Comparison of ENCODE assay signal across 8 cellular contexts in genomic region chr11:128776434-128777284, GRCh38.
A peak's percentile ranks its signal among the peaks of the same experiment; 100 is the strongest.
DNase-seq lines count a peak whose midpoint lies in the region; ATAC-seq and TF ChIP-seq lines count a peak whose summit lies in the region.

No MANE protein-coding gene starts in this region.

- H3K4me3 Mint-ChIP-seq in activated CD4-positive, alpha-beta memory T cell treated with anti-CD3 and anti-CD28 coated beads, Interleukin-2, amount 10 ng/mL, durations not matched to agents 7 days and 5 days, result no peak overlapping the region

- CTCF ChIA-PET in activated CD4-positive, alpha-beta memory T cell treated with anti-CD3 and anti-CD28 coated beads, Interleukin-2, amount 10 ng/mL, durations not matched to agents 7 days and 5 days (lab: Charles Lee), result interaction anchor here (0.6 to 2.7 kb wide), 18 partner anchors 8 to 619 kb away, joined by 3 to 18 read pairs (median 4); no protein-coding TSS in a partner anchor

- H3K4me3 ChIP-seq in HL-60 (replicated peaks; ENCODE audit: insufficient read depth, low read length) (no peak overlapping the region), fibroblast of villous mesenchyme (ENCODE audit: low read depth, low read length) (peak overlapping the region; percentile 19), retinal pigment epithelial cell (ENCODE audit: low read length) (no peak overlapping the region)

- no peak overlapping the region for H3K27ac ChIP-seq in HL-60 (replicated peaks)

- POLR2A ChIA-PET in activated CD4-positive, alpha-beta memory T cell treated with anti-CD3 and anti-CD28 coated beads, Interleukin-2, amount 10 ng/mL, durations not matched to agents 7 days and 5 days (lab: Charles Lee), result interaction anchor here (1.0 to 1.9 kb wide), 5 partner anchors 19 to 255 kb away, joined by 3 to 6 read pairs (median 4); partner anchors contain the start of gene FLI1

- DNase-seq in CD1c-positive myeloid dendritic cell (ENCODE audit: extremely low spot score) (peak; percentile 42), HL-60 (ENCODE audit: low read depth in 1 of 2, low spot score in 1 of 2) (peak in 1 of 2 experiments; percentile 8), fibroblast of villous mesenchyme (ENCODE audit: low read depth) (peak; percentile 53), retinal pigment epithelial cell (ENCODE audit: low read depth) (no peak), NCI-H128 (lab: John Stamatoyannopoulos, UW; ENCODE audit: unreplicated experiment) (no peak)
- peak; percentile 32 for DNase-seq in activated CD4-positive, alpha-beta memory T cell treated with anti-CD3 and anti-CD28 coated beads, Interleukin-2, amount 10 ng/mL, durations not matched to agents 7 days and 5 days

- peaks cover 90% of the 10 kb centered on the region for H3K36me3 Mint-ChIP-seq in activated CD4-positive, alpha-beta memory T cell treated with anti-CD3 and anti-CD28 coated beads, Interleukin-2, amount 10 ng/mL, durations not matched to agents 7 days and 5 days (ENCODE audit: low read depth)

- H3K9me3 Mint-ChIP-seq in activated CD4-positive, alpha-beta memory T cell treated with anti-CD3 and anti-CD28 coated beads, Interleukin-2, amount 10 ng/mL, durations not matched to agents 7 days and 5 days, result no peaks in the 10 kb centered on the region

- TF ChIP-seq CTCF in HL-60 (IDR thresholded peaks at IDR 0.05; ENCODE audit: insufficient read depth, low read length), result peak; percentile 8
- peak; percentile 80 for TF ChIP-seq CTCF in fibroblast of villous mesenchyme (IDR thresholded peaks at IDR 0.05; ENCODE audit: insufficient read depth, low read depth, low read length)
- TF ChIP-seq CTCF in retinal pigment epithelial cell (conservative IDR thresholded peaks at IDR 0.05; ENCODE audit: low read depth, low read length), result peak; percentile 75

- ATAC-seq in GM18519 (IDR thresholded peaks at IDR 0.05; ENCODE audit: low FRiP score, unreplicated experiment) (no peak), GM18867 (IDR thresholded peaks at IDR 0.05; ENCODE audit: unreplicated experiment) (no peak)

- no peaks in the 10 kb centered on the region for H3K27me3 ChIP-seq in HL-60 (ENCODE audit: insufficient read depth, poor library complexity, severe bottlenecking)

- H3K27ac Mint-ChIP-seq in activated CD4-positive, alpha-beta memory T cell treated with anti-CD3 and anti-CD28 coated beads, Interleukin-2, amount 10 ng/mL, durations not matched to agents 7 days and 5 days, result peak overlapping the region; percentile 30

- peaks cover 54% of the 10 kb centered on the region for H3K4me1 Mint-ChIP-seq in activated CD4-positive, alpha-beta memory T cell treated with anti-CD3 and anti-CD28 coated beads, Interleukin-2, amount 10 ng/mL, durations not matched to agents 7 days and 5 days

- H3K27me3 Mint-ChIP-seq in activated CD4-positive, alpha-beta memory T cell treated with anti-CD3 and anti-CD28 coated beads, Interleukin-2, amount 10 ng/mL, durations not matched to agents 7 days and 5 days, result no peaks in the 10 kb centered on the region

Comparison
In these comparisons a context has a peak if more than half of its experiments do, and no peak if none do; other contexts are left out.
1. DNase-seq: peak in CD1c-positive myeloid dendritic cell (single experiment), activated CD4-positive, alpha-beta memory T cell treated with anti-CD3 and anti-CD28 coated beads, Interleukin-2, amount 10 ng/mL, durations not matched to agents 7 days and 5 days (single experiment) and fibroblast of villous mesenchyme (single experiment); none in retinal pigment epithelial cell (single experiment) and NCI-H128 (single experiment).
2. CTCF ChIP-seq: peak in every context shown above with its lines; median percentile 80 in fibroblast of villous mesenchyme; 75 in retinal pigment epithelial cell; 8 in HL-60.